In the genomic region with DNA sequence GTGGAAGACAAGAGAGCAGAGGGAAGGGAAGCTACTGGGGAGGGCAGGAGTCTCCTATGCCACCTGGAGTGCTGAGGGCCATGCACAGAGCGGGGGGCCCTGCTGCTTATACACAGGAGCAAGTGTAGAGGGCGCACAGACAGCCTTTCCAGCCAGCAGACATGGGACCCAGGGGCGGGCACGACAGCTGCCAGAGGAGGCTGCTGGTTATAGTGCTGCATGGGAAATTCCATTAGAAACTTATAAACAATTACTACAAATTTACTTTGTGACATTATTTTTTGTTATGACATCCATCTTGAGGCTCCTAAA, we compare ENCODE assay signal across 31 cellular contexts.
"Had no signal": no experiment of that assay in that cellular context is flagged by ENCODE, and none has a peak within 500 bp of the region (broad histone marks: within the 10 kb centered on the region; RNA-seq: fewer than 3 reads in every experiment).

No MANE protein-coding gene starts in this region.

- H3K4me1 Mint-ChIP-seq: activated naive CD4-positive, alpha-beta T cell treated with anti-CD3 and anti-CD28 coated beads, Interleukin-2, amount 10 ng/mL, durations not matched to agents 7 days and 5 days; activated naive CD8-positive, alpha-beta T cell treated with anti-CD3 and anti-CD28 coated beads, Interleukin-2, amount 10 ng/mL, durations not matched to agents 7 days and 5 days; brain; central memory CD8-positive, alpha-beta T cell; T-helper 17 cell had no signal

- H3K4me1 ChIP-seq: ascending aorta, breast epithelium, esophagus squamous epithelium had no signal

- H3K27ac Mint-ChIP-seq: activated B cell treated with CpG ODN at 0.5 μM for 24 hours; activated naive CD4-positive, alpha-beta T cell treated with anti-CD3 and anti-CD28 coated beads, Interleukin-2, amount 10 ng/mL, durations not matched to agents 7 days and 5 days; activated naive CD4-positive, alpha-beta T cell treated with anti-CD3 and anti-CD28 coated beads, Interleukin-2, amount 50 U/mL, for 72 hours; activated naive CD8-positive, alpha-beta T cell treated with anti-CD3 and anti-CD28 coated beads, Interleukin-2, amount 10 ng/mL, durations not matched to agents 7 days and 5 days; activated T-cell treated with anti-CD3 and anti-CD28 coated beads, Interleukin-2, amount 50 U/mL, for 24 hours; activated T-cell treated with anti-CD3 and anti-CD28 coated beads, Interleukin-2, amount 50 U/mL, for 72 hours; brain; effector memory CD8-positive, alpha-beta T cell; T-helper 17 cell; T-helper 2 cell treated with Interferon-gamma antibody and Interleukin-4, amounts not matched to agents 5 μg/mL and 100 μg/mL, for 36 hours had no signal

- H3K4me3 ChIP-seq: ascending aorta, breast epithelium, cardiac muscle cell, esophagus squamous epithelium had no signal

- ATAC-seq: activated CD4-positive, CD25-positive, alpha-beta regulatory T cell treated with anti-CD3 and anti-CD28 coated beads, Interleukin-2, amount 50 U/mL, for 24 hours; activated naive CD4-positive, alpha-beta T cell treated with anti-CD3 and anti-CD28 coated beads, Interleukin-2, amount 50 U/mL, for 72 hours; activated T-cell treated with anti-CD3 and anti-CD28 coated beads, Interleukin-2, amount 50 U/mL, for 72 hours; effector memory CD8-positive, alpha-beta T cell; T-helper 17 cell had no signal

- H3K36me3 Mint-ChIP-seq: activated naive CD4-positive, alpha-beta T cell treated with anti-CD3 and anti-CD28 coated beads, Interleukin-2, amount 10 ng/mL, durations not matched to agents 7 days and 5 days; activated naive CD4-positive, alpha-beta T cell treated with anti-CD3 and anti-CD28 coated beads, Interleukin-2, amount 50 U/mL, for 72 hours; activated naive CD8-positive, alpha-beta T cell treated with anti-CD3 and anti-CD28 coated beads, Interleukin-2, amount 10 ng/mL, durations not matched to agents 7 days and 5 days; brain had no signal

- H3K9me3 Mint-ChIP-seq: activated naive CD4-positive, alpha-beta T cell treated with anti-CD3 and anti-CD28 coated beads, Interleukin-2, amount 10 ng/mL, durations not matched to agents 7 days and 5 days; activated naive CD4-positive, alpha-beta T cell treated with anti-CD3 and anti-CD28 coated beads, Interleukin-2, amount 50 U/mL, for 72 hours; activated naive CD8-positive, alpha-beta T cell treated with anti-CD3 and anti-CD28 coated beads, Interleukin-2, amount 10 ng/mL, durations not matched to agents 7 days and 5 days; activated T-cell treated with anti-CD3 and anti-CD28 coated beads, Interleukin-2, amount 50 U/mL, for 24 hours; activated T-cell treated with anti-CD3 and anti-CD28 coated beads, Interleukin-2, amount 50 U/mL, for 72 hours; brain; central memory CD8-positive, alpha-beta T cell; effector memory CD8-positive, alpha-beta T cell; T-helper 2 cell treated with Interferon-gamma antibody and Interleukin-4, amounts not matched to agents 5 μg/mL and 100 μg/mL, for 36 hours had no signal

- DNase-seq: activated B cell treated with CpG ODN at 0.5 μM for 24 hours; activated CD4-positive, alpha-beta T cell treated with anti-CD3 and anti-CD28 coated beads for 48 hours; activated CD4-positive, alpha-beta T cell treated with anti-CD3 and anti-CD28 coated beads, Interleukin-2, amount 50 U/mL, for 1 hour; activated CD4-positive, alpha-beta T cell treated with anti-CD3 and anti-CD28 coated beads, Interleukin-2, amount 50 U/mL, for 48 hours; activated CD8-positive, alpha-beta memory T cell treated with anti-CD3 and anti-CD28 coated beads, Interleukin-2, amount 50 U/mL, for 48 hours; activated gamma-delta T cell; activated naive CD4-positive, alpha-beta T cell; activated naive CD4-positive, alpha-beta T cell treated with anti-CD3 and anti-CD28 coated beads, Interleukin-2, amount 10 ng/mL, durations not matched to agents 7 days and 5 days; activated naive CD8-positive, alpha-beta T cell treated with anti-CD3 and anti-CD28 coated beads, Interleukin-2, amount 10 ng/mL, durations not matched to agents 7 days and 5 days; activated T-cell treated with anti-CD3 and anti-CD28 coated beads for 4 hours; activated T-cell treated with anti-CD3 and anti-CD28 coated beads, Interleukin-2, amount 50 U/mL, for 24 hours; activated T-cell treated with anti-CD3 and anti-CD28 coated beads, Interleukin-2, amount 50 U/mL, for 72 hours; cortex of kidney; dermis blood vessel endothelial cell; effector CD4-positive, alpha-beta T cell; effector memory CD8-positive, alpha-beta T cell; erythroblast; esophagus squamous epithelium; foreskin melanocyte; T-helper 1 cell; T-helper 17 cell; T1000; WERI-Rb-1 had no signal

- H3K27me3 Mint-ChIP-seq: activated B cell treated with CpG ODN at 0.5 μM for 24 hours; activated naive CD4-positive, alpha-beta T cell treated with anti-CD3 and anti-CD28 coated beads, Interleukin-2, amount 10 ng/mL, durations not matched to agents 7 days and 5 days; activated naive CD8-positive, alpha-beta T cell treated with anti-CD3 and anti-CD28 coated beads, Interleukin-2, amount 10 ng/mL, durations not matched to agents 7 days and 5 days; activated T-cell treated with anti-CD3 and anti-CD28 coated beads, Interleukin-2, amount 50 U/mL, for 24 hours had no signal

- H3K27me3 ChIP-seq: ascending aorta, breast epithelium, cardiac muscle cell, esophagus squamous epithelium had no signal

- H3K4me3 Mint-ChIP-seq: activated B cell treated with CpG ODN at 0.5 μM for 24 hours; activated naive CD4-positive, alpha-beta T cell treated with anti-CD3 and anti-CD28 coated beads, Interleukin-2, amount 10 ng/mL, durations not matched to agents 7 days and 5 days; activated naive CD8-positive, alpha-beta T cell treated with anti-CD3 and anti-CD28 coated beads, Interleukin-2, amount 10 ng/mL, durations not matched to agents 7 days and 5 days; activated T-cell treated with anti-CD3 and anti-CD28 coated beads, Interleukin-2, amount 50 U/mL, for 24 hours; activated T-cell treated with anti-CD3 and anti-CD28 coated beads, Interleukin-2, amount 50 U/mL, for 72 hours; brain; central memory CD8-positive, alpha-beta T cell; effector memory CD8-positive, alpha-beta T cell; T-helper 17 cell; T-helper 2 cell treated with Interferon-gamma antibody and Interleukin-4, amounts not matched to agents 5 μg/mL and 100 μg/mL, for 36 hours had no signal

- H3K27ac ChIP-seq: ascending aorta, breast epithelium, cardiac muscle cell, esophagus squamous epithelium, WERI-Rb-1 had no signal
